In the genomic region with DNA sequence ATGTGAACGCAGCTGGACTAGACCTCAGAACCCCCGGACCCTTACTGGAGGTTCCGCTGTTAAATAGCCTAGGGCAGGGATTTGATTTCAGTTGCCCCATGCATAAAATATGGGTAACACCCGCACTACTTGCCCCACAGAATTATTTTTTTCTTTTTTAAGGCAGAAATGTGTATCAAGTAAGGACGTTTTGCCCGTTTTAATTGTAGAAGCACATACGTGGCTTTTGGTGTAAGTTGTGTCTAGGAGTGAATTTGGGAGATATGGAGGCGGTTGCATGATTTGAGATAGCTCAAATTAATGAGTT, we compare ENCODE assay signal across 1 cellular context.
TF ChIP-seq lines count a peak whose summit lies in the region.

No MANE protein-coding gene starts in this region.

TF ChIP-seq in IMR-90, 13 proteins besides CTCF, POLR2A, EP300 and RAD21 (continued from another document):
- TF ChIP-seq MXI1 (IDR thresholded peaks at IDR 0.05; ENCODE audit: borderline replicate concordance, low read depth, low read length) (no peak), MAFK (IDR thresholded peaks at IDR 0.05; ENCODE audit: low read depth, low read length) (no peak), MAZ (IDR thresholded peaks at IDR 0.05; ENCODE audit: borderline replicate concordance, low read depth, low read length) (no peak), FOS (IDR thresholded peaks at IDR 0.05; ENCODE audit: low read depth, low read length) (no peak), RCOR1 (IDR thresholded peaks at IDR 0.05; ENCODE audit: insufficient replicate concordance, low read length) (no peak), BHLHE40 (IDR thresholded peaks at IDR 0.05; ENCODE audit: low read depth, low read length) (no peak), NFE2L2 (IDR thresholded peaks at IDR 0.05; ENCODE audit: low read depth, low read length) (no peak), CEBPB (IDR thresholded peaks at IDR 0.05; ENCODE audit: low read depth, low read length) (no peak), SMC3 (IDR thresholded peaks at IDR 0.05; ENCODE audit: low read depth, low read length) (no peak), CHD1 (IDR thresholded peaks at IDR 0.05; ENCODE audit: low read depth, low read length) (no peak)
- TF ChIP-seq, protein P1, sequence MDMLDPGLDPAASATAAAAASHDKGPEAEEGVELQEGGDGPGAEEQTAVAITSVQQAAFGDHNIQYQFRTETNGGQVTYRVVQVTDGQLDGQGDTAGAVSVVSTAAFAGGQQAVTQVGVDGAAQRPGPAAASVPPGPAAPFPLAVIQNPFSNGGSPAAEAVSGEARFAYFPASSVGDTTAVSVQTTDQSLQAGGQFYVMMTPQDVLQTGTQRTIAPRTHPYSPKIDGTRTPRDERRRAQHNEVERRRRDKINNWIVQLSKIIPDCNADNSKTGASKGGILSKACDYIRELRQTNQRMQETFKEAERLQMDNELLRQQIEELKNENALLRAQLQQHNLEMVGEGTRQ (IDR thresholded peaks at IDR 0.05; ENCODE audit: low read depth, low read length): no peak
- TF ChIP-seq, protein P2, sequence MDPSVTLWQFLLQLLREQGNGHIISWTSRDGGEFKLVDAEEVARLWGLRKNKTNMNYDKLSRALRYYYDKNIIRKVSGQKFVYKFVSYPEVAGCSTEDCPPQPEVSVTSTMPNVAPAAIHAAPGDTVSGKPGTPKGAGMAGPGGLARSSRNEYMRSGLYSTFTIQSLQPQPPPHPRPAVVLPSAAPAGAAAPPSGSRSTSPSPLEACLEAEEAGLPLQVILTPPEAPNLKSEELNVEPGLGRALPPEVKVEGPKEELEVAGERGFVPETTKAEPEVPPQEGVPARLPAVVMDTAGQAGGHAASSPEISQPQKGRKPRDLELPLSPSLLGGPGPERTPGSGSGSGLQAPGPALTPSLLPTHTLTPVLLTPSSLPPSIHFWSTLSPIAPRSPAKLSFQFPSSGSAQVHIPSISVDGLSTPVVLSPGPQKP (IDR thresholded peaks at IDR 0.05; ENCODE audit: borderline replicate concordance, low read depth, low read length): no peak
